ENCODE assay signal across 9 cellular contexts in the genomic region with DNA sequence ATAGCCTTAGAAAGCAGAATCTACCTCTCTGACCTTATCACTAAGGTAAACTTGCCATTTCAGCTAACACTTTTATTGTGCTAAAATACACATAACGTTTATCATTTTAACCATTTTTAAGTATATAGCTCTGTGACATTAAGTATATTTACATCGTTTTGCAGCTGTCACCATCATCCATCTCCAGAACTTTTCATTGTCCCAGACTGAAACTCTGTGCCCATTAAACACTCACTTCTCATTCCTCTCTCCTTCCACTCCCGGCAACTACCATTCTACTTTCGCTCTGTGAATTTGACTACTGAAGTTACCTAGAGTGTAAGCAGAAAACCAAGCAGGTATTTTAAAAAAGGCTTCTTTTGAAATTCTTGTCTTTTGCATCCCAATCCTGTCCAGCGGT. TPM values are rescaled to one million over a fixed set of nuclear protein-coding genes. Genes with fewer than 3 reads are reported as not detected.
DNase-seq lines count a peak whose midpoint lies in the region; ATAC-seq, FAIRE-seq and TF ChIP-seq lines count a peak whose summit lies in the region.
"Had no signal": no experiment of that assay in that cellular context is flagged by ENCODE, and none has a peak within 500 bp of the region (broad histone marks: within the 10 kb centered on the region; RNA-seq: fewer than 3 reads in every experiment).

No MANE protein-coding gene starts in this region.

- H2AFZ ChIP-seq in ACC112 (ENCODE audit: low read length, unreplicated experiment) = no peak overlapping the region

- no peak for TF ChIP-seq EP300 in sigmoid colon (IDR thresholded peaks at IDR 0.05)

- no peak for TF ChIP-seq POLR2A in sigmoid colon (IDR thresholded peaks at IDR 0.05)

- H3K9me3 ChIP-seq in HEK293 (ENCODE audit: control insufficient read depth, insufficient read depth, low read depth, low read length) (no peaks in the 10 kb centered on the region), ascending aorta (no peaks in the 10 kb centered on the region), mesodermal cell (ENCODE audit: control insufficient read depth, low read length) (no peaks in the 10 kb centered on the region), sigmoid colon (no peaks in the 10 kb centered on the region)

- FAIRE-seq in D721Med (lab: Jason Lieb, UNC) = no peak

- POLR2A ChIA-PET in HEK293 (lab: Yijun Ruan, JAX) = interaction anchor here (0.7 to 3.1 kb wide), 3 partner anchors 14 to 672 kb away, joined by 7 to 13 read pairs (median 9); a partner anchor contains a TSS

- DNase-seq in ascending aorta (ENCODE audit: low spot score in 2 of 2) = no peak
- DNase-seq in A172 (ENCODE audit: low spot score) = no peak
- DNase-seq in D721Med (ENCODE audit: insufficient read length, low spot score) = no peak
- no peak for DNase-seq in sigmoid colon
- DNase-seq: NCI-H345 had no signal

- 86 to 94% methylated on average over 2 to 3 of the region's 5 CpGs for WGBS in mesodermal cell (ENCODE audit: insufficient coverage in 2 of 2), 2 experiments
- 61 to 64% methylated on average over 5 of the region's 5 CpGs for WGBS in sigmoid colon, 2 donors

- H3K36me3 ChIP-seq in ACC112 (ENCODE audit: insufficient read depth, low read length) = peaks cover 9% of the 10 kb centered on the region
- peaks cover 8 to 19% of the 10 kb centered on the region in 2 experiments for H3K36me3 ChIP-seq in HEK293 (ENCODE audit: control insufficient read depth in 2 of 2, insufficient read depth in 1 of 2, low read length in 2 of 2)
- peaks cover 0 to 8% of the 10 kb centered on the region in 2 donors for H3K36me3 ChIP-seq in ascending aorta
- H3K36me3 ChIP-seq in mesodermal cell (ENCODE audit: control insufficient read depth, insufficient read depth, low read length) = peaks cover 17% of the 10 kb centered on the region
- peaks cover 0 to 8% (median 0%) of the 10 kb centered on the region in 4 donors for H3K36me3 ChIP-seq in sigmoid colon

- H3K27me3 ChIP-seq in ACC112 (ENCODE audit: insufficient read depth, low read length) (no peaks in the 10 kb centered on the region), ascending aorta (no peaks in the 10 kb centered on the region), sigmoid colon (no peaks in the 10 kb centered on the region)

- H3K4me3 ChIP-seq in ACC112 (ENCODE audit: low read depth, low read length) (peak overlapping the region; percentile 84), HEK293 (ENCODE audit: low read depth, low read length) (peak overlapping the region; percentile 82), ascending aorta (peak overlapping the region; percentile 87 to 96), mesodermal cell (ENCODE audit: extremely low read depth, insufficient read depth, low read length, poor library complexity, severe bottlenecking) (peak overlapping the region; percentile 89), sigmoid colon (peak overlapping the region in 1 of 4 donors; percentile 75)

- CTCF ChIA-PET in HEK293 (lab: Yijun Ruan, JAX) = no interaction called here

- ATAC-seq in HG02798 (IDR thresholded peaks at IDR 0.05; ENCODE audit: poor library complexity, unreplicated experiment) = no peak

- intact Hi-C loops in ascending aorta (cut with DNase I) (loop anchor here (5.0 to 10.0 kb wide), 4 partner anchors 55 to 1048 kb away; a partner anchor contains a TSS), sigmoid colon (cut with DNase I) (loop anchor here (5.0 kb wide), 3 partner anchors 75 to 555 kb away; a partner anchor contains a TSS)

- H3K4me1 ChIP-seq in ACC112 (ENCODE audit: control insufficient read depth, insufficient read depth, low read length, unreplicated experiment) (peaks cover 20% of the 10 kb centered on the region), HEK293 (ENCODE audit: control insufficient read depth, insufficient read depth, low read length) (0 out of 2 replicates have a peak, but pooled peaks cover 3% of the 10 kb centered on the region), ascending aorta (peaks cover 2 to 14% of the 10 kb centered on the region in 2 donors), mesodermal cell (ENCODE audit: control insufficient read depth, insufficient read depth, low read length, poor library complexity, severe bottlenecking) (no peaks in the 10 kb centered on the region), sigmoid colon (peaks cover 0 to 26% (median 24%) of the 10 kb centered on the region in 4 donors)

- H3K27ac ChIP-seq in ACC112 (ENCODE audit: low read depth, low read length) = 0 out of 2 replicates have a peak overlapping the region, but pooled peaks have one; percentile 95
- no peak overlapping the region for H3K27ac ChIP-seq in HEK293 (ENCODE audit: extremely low read depth, low read depth, low read length)
- H3K27ac ChIP-seq in ascending aorta = no peak overlapping the region
- H3K27ac ChIP-seq in mesodermal cell (ENCODE audit: low read depth, low read length, severe bottlenecking) = no peak overlapping the region
- H3K27ac ChIP-seq in sigmoid colon = peak overlapping the region in 1 of 4 donors; percentile 94

- H3K79me2 ChIP-seq in ACC112 (ENCODE audit: control insufficient read depth, insufficient read depth, low read length, unreplicated experiment) = peaks cover 47% of the 10 kb centered on the region

- no peak for TF ChIP-seq CTCF in HEK293 (tag by site-specific recombination; IDR thresholded peaks at IDR 0.05)
- no peak for TF ChIP-seq CTCF in ascending aorta (IDR thresholded peaks at IDR 0.05)
- TF ChIP-seq CTCF in D721Med (IDR thresholded peaks at IDR 0.05; ENCODE audit: insufficient read depth, missing control alignments) = no peak
- TF ChIP-seq CTCF in sigmoid colon (IDR thresholded peaks at IDR 0.05) = no peak

TF ChIP-seq in HEK293, 187 proteins besides CTCF, POLR2A, EP300 and RAD21:
- TF ChIP-seq ZNF121 (tag by site-specific recombination; IDR thresholded peaks at IDR 0.05) = no peak
- TF ChIP-seq HOXD13 (CRISPR knock-in tag; IDR thresholded peaks at IDR 0.05; ENCODE audit: borderline replicate concordance) = no peak
- no peak for TF ChIP-seq ZNF76 (tag by site-specific recombination; IDR thresholded peaks at IDR 0.05; ENCODE audit: borderline replicate concordance, low read depth)
- no peak for TF ChIP-seq ZNF324 (tag by site-specific recombination; IDR thresholded peaks at IDR 0.05)
- TF ChIP-seq ZNF610 (tag by site-specific recombination; IDR thresholded peaks at IDR 0.05; ENCODE audit: borderline replicate concordance) = no peak
- TF ChIP-seq PRDM1 (tag by site-specific recombination; IDR thresholded peaks at IDR 0.05) = peak; percentile 91
- no peak for TF ChIP-seq ZNF529 (tag by site-specific recombination; IDR thresholded peaks at IDR 0.05; ENCODE audit: insufficient replicate concordance)
- no peak for TF ChIP-seq ZNF426 (tag by site-specific recombination; IDR thresholded peaks at IDR 0.05)

RNA-seq across cellular contexts. Expression of a gene that starts 1.3 kb away (rescaled TPM):
- 40.7 TPM for total RNA-seq in ascending aorta
- 50.0 TPM for polyA plus RNA-seq in mesodermal cell (2013, experiment 1 of 2)
- 56.9 TPM for polyA plus RNA-seq in mesodermal cell (2013, experiment 2 of 2)
- total RNA-seq in A172 (2014; rRNA removed; shearing (Covaris generic)) = 74.6 and 80.8 TPM in 2 replicates
- 10 to 100 TPM; 39.1 to 64.3 (median 51.6) TPM for total RNA-seq in sigmoid colon
- polyA plus RNA-seq in sigmoid colon = 10 to 100 TPM; 13.6 to 23.4 (median 21.0) TPM

RNA-seq across cellular contexts. Expression of a gene that starts 53.6 kb away (rescaled TPM):
- total RNA-seq in ascending aorta = 26.5 TPM
- polyA plus RNA-seq in mesodermal cell (2013, experiment 1 of 2) = 58.8 TPM
- polyA plus RNA-seq in mesodermal cell (2013, experiment 2 of 2) = 64.4 TPM
- 112 and 143 TPM in 2 replicates for total RNA-seq in A172 (2014; rRNA removed; shearing (Covaris generic))
- 10 to 100 TPM; 24.6 to 64.9 (median 29.5) TPM for total RNA-seq in sigmoid colon
- polyA plus RNA-seq in sigmoid colon = 10 to 100 TPM; 16.8 to 37.1 (median 16.9) TPM
